Comparison of ENCODE assay signal across 1 cellular context in the genomic region with DNA sequence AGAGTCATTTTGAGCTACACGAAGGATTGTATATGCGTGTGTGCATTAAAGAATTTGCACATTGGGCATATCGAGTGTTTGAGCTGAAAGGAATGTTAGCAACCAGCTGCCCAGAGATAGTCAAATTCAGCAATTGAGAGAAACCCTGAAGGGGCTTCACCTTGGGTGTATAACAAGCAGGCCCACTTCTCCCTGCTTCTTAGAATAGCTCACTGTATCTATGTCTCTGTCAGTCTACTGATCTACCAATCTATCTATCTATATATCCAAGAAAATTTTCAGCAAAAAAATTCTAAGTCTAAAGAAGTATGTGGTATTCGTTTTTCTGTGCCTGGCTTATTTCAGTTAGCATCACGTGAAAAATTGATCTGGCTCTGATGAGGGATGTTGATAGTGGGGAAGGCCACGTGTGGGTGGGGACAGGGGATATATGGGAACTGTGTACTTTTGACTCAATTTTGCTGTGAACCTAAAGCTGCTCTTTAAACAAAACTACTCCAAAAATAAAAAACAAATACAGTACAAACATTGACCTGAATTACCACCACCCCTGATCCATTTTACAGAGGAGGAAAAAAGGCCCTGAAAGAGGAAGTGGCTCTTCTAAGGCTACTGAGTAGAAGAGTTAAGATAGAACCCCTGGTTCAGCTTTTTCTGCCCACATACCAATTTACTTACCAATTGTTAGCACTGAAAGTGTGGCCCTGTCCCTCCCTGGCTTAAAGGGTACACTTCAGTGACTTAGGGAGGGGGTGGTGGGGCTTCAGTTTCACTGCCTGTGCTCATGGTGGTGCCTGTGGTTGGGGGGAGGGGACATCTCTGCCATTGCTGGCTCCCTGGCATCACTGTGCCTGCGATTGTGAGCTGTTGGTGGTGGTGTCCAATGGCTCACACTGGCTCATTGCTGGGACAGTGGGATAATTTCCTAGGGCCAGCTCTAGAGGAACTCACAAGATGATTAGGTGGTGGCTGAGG.
TF ChIP-seq lines count a peak whose summit lies in the region.

No MANE protein-coding gene starts in this region.

TF ChIP-seq in GM12878, 131 proteins besides CTCF, POLR2A, EP300 and RAD21 (continued from another document and continues in another):
- TF ChIP-seq, protein P1, sequence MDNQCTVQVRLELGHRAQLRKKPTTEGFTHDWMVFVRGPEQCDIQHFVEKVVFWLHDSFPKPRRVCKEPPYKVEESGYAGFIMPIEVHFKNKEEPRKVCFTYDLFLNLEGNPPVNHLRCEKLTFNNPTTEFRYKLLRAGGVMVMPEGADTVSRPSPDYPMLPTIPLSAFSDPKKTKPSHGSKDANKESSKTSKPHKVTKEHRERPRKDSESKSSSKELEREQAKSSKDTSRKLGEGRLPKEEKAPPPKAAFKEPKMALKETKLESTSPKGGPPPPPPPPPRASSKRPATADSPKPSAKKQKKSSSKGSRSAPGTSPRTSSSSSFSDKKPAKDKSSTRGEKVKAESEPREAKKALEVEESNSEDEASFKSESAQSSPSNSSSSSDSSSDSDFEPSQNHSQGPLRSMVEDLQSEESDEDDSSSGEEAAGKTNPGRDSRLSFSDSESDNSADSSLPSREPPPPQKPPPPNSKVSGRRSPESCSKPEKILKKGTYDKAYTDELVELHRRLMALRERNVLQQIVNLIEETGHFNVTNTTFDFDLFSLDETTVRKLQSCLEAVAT (IDR thresholded peaks at IDR 0.05), result peak; percentile 74
- TF ChIP-seq PAX5 (IDR thresholded peaks at IDR 0.05; ENCODE audit: borderline replicate concordance, low read depth, low read length) (peak; percentile 94), EED (IDR thresholded peaks at IDR 0.05; ENCODE audit: low read depth) (peak; percentile 60), E2F4 (IDR thresholded peaks at IDR 0.05; ENCODE audit: low read depth, low read length) (no peak), BMI1 (IDR thresholded peaks at IDR 0.05; ENCODE audit: borderline replicate concordance) (peak; percentile 16; the same call in 1 of the 2 replicates), ATF7 (IDR thresholded peaks at IDR 0.05; ENCODE audit: low read depth) (peak; percentile 68), EGR1 (IDR thresholded peaks at IDR 0.05; ENCODE audit: borderline replicate concordance in 1 of 2, low read depth in 2 of 2, low read length in 2 of 2) (peak in 1 of 2 experiments; percentile 53; a peak in 1 of 3 replicates), NR2C2 (IDR thresholded peaks at IDR 0.05; ENCODE audit: borderline replicate concordance, control insufficient read depth, insufficient read length, low read depth) (no peak), MEF2A (IDR thresholded peaks at IDR 0.05; ENCODE audit: insufficient read depth, low read depth, low read length) (0 out of 2 replicates have a peak, but pooled peaks have one; percentile 17), GABPA (IDR thresholded peaks at IDR 0.05; ENCODE audit: low read depth) (no peak), YY1 (IDR thresholded peaks at IDR 0.05; ENCODE audit: low read depth, low read length) (peak; percentile 56; the same call in 1 of the 2 replicates), BCL11A (IDR thresholded peaks at IDR 0.05; ENCODE audit: low read depth, low read length) (peak; percentile 68; the same call in 1 of the 2 replicates), BCL3 (IDR thresholded peaks at IDR 0.05; ENCODE audit: borderline replicate concordance, insufficient read depth, low read depth, low read length, poor library complexity, severe bottlenecking) (peak; percentile 50), ZNF687 (IDR thresholded peaks at IDR 0.05) (peak; percentile 93), RCOR1 (conservative IDR thresholded peaks at IDR 0.05; ENCODE audit: low read depth, low read length) (0 out of 2 replicates have a peak, but pooled peaks have one; percentile 23), CHD2 (IDR thresholded peaks at IDR 0.05; ENCODE audit: borderline replicate concordance, low read depth, low read length) (peak; percentile 79; the same call in 1 of the 2 replicates), SMAD1 (IDR thresholded peaks at IDR 0.05; ENCODE audit: low read depth, partially characterized antibody) (peak; percentile 54), TAF1 (IDR thresholded peaks at IDR 0.05; ENCODE audit: borderline replicate concordance, low read depth, low read length) (no peak), ZBED1 (IDR thresholded peaks at IDR 0.05; ENCODE audit: borderline replicate concordance) (peak; percentile 67; the same call in 1 of the 2 replicates), RAD51 (IDR thresholded peaks at IDR 0.05) (peak; percentile 72), ETV6 (conservative IDR thresholded peaks at IDR 0.05 in 1 of 2, IDR thresholded peaks at IDR 0.05 in 1 of 2; ENCODE audit: borderline replicate concordance in 1 of 2, low read depth in 1 of 2) (peak in 1 of 2 experiments; percentile 64; a peak in 1 of 4 replicates), NR2F1 (conservative IDR thresholded peaks at IDR 0.05) (peak; percentile 63; the same call in 1 of the 2 replicates)
- TF ChIP-seq, protein P2, sequence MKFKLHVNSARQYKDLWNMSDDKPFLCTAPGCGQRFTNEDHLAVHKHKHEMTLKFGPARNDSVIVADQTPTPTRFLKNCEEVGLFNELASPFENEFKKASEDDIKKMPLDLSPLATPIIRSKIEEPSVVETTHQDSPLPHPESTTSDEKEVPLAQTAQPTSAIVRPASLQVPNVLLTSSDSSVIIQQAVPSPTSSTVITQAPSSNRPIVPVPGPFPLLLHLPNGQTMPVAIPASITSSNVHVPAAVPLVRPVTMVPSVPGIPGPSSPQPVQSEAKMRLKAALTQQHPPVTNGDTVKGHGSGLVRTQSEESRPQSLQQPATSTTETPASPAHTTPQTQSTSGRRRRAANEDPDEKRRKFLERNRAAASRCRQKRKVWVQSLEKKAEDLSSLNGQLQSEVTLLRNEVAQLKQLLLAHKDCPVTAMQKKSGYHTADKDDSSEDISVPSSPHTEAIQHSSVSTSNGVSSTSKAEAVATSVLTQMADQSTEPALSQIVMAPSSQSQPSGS (IDR thresholded peaks at IDR 0.05; ENCODE audit: low read length), result peak; percentile 58; the same call in 1 of the 2 replicates
- TF ChIP-seq, protein P3, sequence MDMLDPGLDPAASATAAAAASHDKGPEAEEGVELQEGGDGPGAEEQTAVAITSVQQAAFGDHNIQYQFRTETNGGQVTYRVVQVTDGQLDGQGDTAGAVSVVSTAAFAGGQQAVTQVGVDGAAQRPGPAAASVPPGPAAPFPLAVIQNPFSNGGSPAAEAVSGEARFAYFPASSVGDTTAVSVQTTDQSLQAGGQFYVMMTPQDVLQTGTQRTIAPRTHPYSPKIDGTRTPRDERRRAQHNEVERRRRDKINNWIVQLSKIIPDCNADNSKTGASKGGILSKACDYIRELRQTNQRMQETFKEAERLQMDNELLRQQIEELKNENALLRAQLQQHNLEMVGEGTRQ (IDR thresholded peaks at IDR 0.05; ENCODE audit: borderline replicate concordance, low read depth, low read length), result no peak; the same call in 1 of the 2 replicates
- TF ChIP-seq, protein P4, sequence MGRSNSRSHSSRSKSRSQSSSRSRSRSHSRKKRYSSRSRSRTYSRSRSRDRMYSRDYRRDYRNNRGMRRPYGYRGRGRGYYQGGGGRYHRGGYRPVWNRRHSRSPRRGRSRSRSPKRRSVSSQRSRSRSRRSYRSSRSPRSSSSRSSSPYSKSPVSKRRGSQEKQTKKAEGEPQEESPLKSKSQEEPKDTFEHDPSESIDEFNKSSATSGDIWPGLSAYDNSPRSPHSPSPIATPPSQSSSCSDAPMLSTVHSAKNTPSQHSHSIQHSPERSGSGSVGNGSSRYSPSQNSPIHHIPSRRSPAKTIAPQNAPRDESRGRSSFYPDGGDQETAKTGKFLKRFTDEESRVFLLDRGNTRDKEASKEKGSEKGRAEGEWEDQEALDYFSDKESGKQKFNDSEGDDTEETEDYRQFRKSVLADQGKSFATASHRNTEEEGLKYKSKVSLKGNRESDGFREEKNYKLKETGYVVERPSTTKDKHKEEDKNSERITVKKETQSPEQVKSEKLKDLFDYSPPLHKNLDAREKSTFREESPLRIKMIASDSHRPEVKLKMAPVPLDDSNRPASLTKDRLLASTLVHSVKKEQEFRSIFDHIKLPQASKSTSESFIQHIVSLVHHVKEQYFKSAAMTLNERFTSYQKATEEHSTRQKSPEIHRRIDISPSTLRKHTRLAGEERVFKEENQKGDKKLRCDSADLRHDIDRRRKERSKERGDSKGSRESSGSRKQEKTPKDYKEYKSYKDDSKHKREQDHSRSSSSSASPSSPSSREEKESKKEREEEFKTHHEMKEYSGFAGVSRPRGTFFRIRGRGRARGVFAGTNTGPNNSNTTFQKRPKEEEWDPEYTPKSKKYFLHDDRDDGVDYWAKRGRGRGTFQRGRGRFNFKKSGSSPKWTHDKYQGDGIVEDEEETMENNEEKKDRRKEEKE (IDR thresholded peaks at IDR 0.05), result 0 out of 2 replicates have a peak, but pooled peaks have one; percentile 22
- TF ChIP-seq, protein P5, sequence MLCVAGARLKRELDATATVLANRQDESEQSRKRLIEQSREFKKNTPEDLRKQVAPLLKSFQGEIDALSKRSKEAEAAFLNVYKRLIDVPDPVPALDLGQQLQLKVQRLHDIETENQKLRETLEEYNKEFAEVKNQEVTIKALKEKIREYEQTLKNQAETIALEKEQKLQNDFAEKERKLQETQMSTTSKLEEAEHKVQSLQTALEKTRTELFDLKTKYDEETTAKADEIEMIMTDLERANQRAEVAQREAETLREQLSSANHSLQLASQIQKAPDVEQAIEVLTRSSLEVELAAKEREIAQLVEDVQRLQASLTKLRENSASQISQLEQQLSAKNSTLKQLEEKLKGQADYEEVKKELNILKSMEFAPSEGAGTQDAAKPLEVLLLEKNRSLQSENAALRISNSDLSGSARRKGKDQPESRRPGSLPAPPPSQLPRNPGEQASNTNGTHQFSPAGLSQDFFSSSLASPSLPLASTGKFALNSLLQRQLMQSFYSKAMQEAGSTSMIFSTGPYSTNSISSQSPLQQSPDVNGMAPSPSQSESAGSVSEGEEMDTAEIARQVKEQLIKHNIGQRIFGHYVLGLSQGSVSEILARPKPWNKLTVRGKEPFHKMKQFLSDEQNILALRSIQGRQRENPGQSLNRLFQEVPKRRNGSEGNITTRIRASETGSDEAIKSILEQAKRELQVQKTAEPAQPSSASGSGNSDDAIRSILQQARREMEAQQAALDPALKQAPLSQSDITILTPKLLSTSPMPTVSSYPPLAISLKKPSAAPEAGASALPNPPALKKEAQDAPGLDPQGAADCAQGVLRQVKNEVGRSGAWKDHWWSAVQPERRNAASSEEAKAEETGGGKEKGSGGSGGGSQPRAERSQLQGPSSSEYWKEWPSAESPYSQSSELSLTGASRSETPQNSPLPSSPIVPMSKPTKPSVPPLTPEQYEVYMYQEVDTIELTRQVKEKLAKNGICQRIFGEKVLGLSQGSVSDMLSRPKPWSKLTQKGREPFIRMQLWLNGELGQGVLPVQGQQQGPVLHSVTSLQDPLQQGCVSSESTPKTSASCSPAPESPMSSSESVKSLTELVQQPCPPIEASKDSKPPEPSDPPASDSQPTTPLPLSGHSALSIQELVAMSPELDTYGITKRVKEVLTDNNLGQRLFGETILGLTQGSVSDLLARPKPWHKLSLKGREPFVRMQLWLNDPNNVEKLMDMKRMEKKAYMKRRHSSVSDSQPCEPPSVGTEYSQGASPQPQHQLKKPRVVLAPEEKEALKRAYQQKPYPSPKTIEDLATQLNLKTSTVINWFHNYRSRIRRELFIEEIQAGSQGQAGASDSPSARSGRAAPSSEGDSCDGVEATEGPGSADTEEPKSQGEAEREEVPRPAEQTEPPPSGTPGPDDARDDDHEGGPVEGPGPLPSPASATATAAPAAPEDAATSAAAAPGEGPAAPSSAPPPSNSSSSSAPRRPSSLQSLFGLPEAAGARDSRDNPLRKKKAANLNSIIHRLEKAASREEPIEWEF (IDR thresholded peaks at IDR 0.05; ENCODE audit: insufficient replicate concordance, low read depth, low read length), result peak; percentile 78
- TF ChIP-seq, protein P6, sequence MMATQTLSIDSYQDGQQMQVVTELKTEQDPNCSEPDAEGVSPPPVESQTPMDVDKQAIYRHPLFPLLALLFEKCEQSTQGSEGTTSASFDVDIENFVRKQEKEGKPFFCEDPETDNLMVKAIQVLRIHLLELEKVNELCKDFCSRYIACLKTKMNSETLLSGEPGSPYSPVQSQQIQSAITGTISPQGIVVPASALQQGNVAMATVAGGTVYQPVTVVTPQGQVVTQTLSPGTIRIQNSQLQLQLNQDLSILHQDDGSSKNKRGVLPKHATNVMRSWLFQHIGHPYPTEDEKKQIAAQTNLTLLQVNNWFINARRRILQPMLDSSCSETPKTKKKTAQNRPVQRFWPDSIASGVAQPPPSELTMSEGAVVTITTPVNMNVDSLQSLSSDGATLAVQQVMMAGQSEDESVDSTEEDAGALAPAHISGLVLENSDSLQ (IDR thresholded peaks at IDR 0.05), result 0 out of 2 replicates have a peak, but pooled peaks have one; percentile 4
